In the genomic region with DNA sequence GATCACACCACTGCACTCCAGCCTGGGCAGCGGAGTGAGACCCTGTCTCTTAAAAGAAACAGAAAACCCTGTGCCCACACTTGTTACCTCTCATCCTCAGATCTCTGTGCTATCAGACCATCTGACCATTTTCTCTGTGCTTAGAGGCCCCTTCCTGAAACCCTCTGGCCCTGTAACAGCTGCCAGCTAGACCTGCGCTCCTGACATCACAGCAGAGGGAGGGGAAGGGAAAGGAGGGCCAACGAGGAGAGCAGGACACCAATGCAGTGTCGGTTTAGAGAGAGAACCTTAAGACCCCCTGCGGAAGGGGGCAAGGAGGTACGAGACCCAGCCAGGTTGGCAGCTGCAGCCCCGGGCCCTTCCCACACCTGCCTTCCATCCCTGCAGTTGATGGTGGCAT, we compare ENCODE assay signal across 21 cellular contexts. TPM values are rescaled to one million over a fixed set of nuclear protein-coding genes. Genes with fewer than 3 reads are reported as not detected.
DNase-seq lines count a peak whose midpoint lies in the region; ATAC-seq and TF ChIP-seq lines count a peak whose summit lies in the region.
"Had no signal": no experiment of that assay in that cellular context is flagged by ENCODE, and none has a peak within 500 bp of the region (broad histone marks: within the 10 kb centered on the region; RNA-seq: fewer than 3 reads in every experiment).

No MANE protein-coding gene starts in this region.

- H2BK120ac ChIP-seq in IMR-90 (ENCODE audit: low read depth, low read length): no peak overlapping the region

- no peak overlapping the region for H4K5ac ChIP-seq in IMR-90 (ENCODE audit: low read depth, low read length)

- peaks cover 18% of the 10 kb centered on the region; the same call in 1 of the 2 replicates for H3K36me3 ChIP-seq in IMR-90 (ENCODE audit: control insufficient read depth, insufficient read depth, low read length)
- peaks cover 37 to 98% (median 44%) of the 10 kb centered on the region in 4 donors for H3K36me3 ChIP-seq in sigmoid colon

- H2AK9ac ChIP-seq in IMR-90 (replicated peaks; ENCODE audit: low read depth, low read length, poor library complexity): peak overlapping the region; percentile 16

- TF ChIP-seq RAD21 in IMR-90 (IDR thresholded peaks at IDR 0.05; ENCODE audit: low read length): no peak

- no peaks in the 10 kb centered on the region for H4K20me1 ChIP-seq in IMR-90 (ENCODE audit: insufficient read depth, low read length)

- no peak for TF ChIP-seq CTCF in IMR-90 (conservative IDR thresholded peaks at IDR 0.05; ENCODE audit: low read depth, low read length)
- TF ChIP-seq CTCF in nephron progenitor cell (IDR thresholded peaks at IDR 0.05): no peak
- TF ChIP-seq CTCF in sigmoid colon (IDR thresholded peaks at IDR 0.05): no peak

- no peak overlapping the region for H2BK20ac ChIP-seq in IMR-90 (ENCODE audit: low read depth, low read length)

- DNase-seq in activated naive CD4-positive, alpha-beta T cell treated with anti-CD3 and anti-CD28 coated beads, Interleukin-2, amount 50 U/mL, for 72 hours (ENCODE audit: low spot score in 2 of 2): no peak
- DNase-seq in activated naive CD4-positive, alpha-beta T cell (lab: John Stamatoyannopoulos, UW): no peak
- no peak for DNase-seq in IMR-90
- no peak for DNase-seq in nephron progenitor cell
- DNase-seq in GM03348 (ENCODE audit: low spot score): no peak
- DNase-seq in sigmoid colon: no peak
- no peak for DNase-seq in NCI-H345 treated with DMSO at 0.1 percent for 48 hours (lab: John Stamatoyannopoulos, UW; ENCODE audit: unreplicated experiment)
- DNase-seq: COR-L47, DMS 273 treated with DMSO at 0.1 percent for 48 hours, H7, MV-4-11, NCI-H1417, NCI-H187, NCI-H2107, NCI-H510A treated with DMSO at 0.1 percent for 48 hours, NCI-H82, PC-3, RPMI8226, SIG-M5 had no signal

- H3K9ac ChIP-seq in IMR-90 (ENCODE audit: low read depth, low read length): no peak overlapping the region
- H3K9ac ChIP-seq: KMS-11 had no signal

- TF ChIP-seq POLR2A in IMR-90 (IDR thresholded peaks at IDR 0.05; ENCODE audit: low read depth, low read length) (no peak), sigmoid colon (IDR thresholded peaks at IDR 0.05) (no peak)

- no peak overlapping the region for H2BK15ac ChIP-seq in IMR-90 (ENCODE audit: low read depth, low read length)

- H3K4me1 ChIP-seq in IMR-90 (ENCODE audit: control insufficient read depth, insufficient read depth, low read length): peaks cover 10% of the 10 kb centered on the region
- no peaks in the 10 kb centered on the region for H3K4me1 ChIP-seq in sigmoid colon

- no peak overlapping the region for H2AK5ac ChIP-seq in IMR-90 (ENCODE audit: low read depth, low read length)

- H3K36me3 Mint-ChIP-seq in activated naive CD4-positive, alpha-beta T cell treated with anti-CD3 and anti-CD28 coated beads, Interleukin-2, amount 50 U/mL, for 72 hours: peaks cover 0 to 4% of the 10 kb centered on the region in 2 donors
- peaks cover 27% of the 10 kb centered on the region for H3K36me3 Mint-ChIP-seq in nephron progenitor cell (ENCODE audit: low read depth)

- in situ Hi-C loops in IMR-90 (cut with MboI; ENCODE audit: low sequenced_read_pairs): no loop called here

- H3K27me3 Mint-ChIP-seq in nephron progenitor cell (ENCODE audit: low read depth, poor library complexity): peaks cover 7% of the 10 kb centered on the region

- H3K23ac ChIP-seq in IMR-90 (ENCODE audit: low read depth, low read length): no peak overlapping the region

- no peak overlapping the region for H3K4me3 Mint-ChIP-seq in nephron progenitor cell

- H3K18ac ChIP-seq in IMR-90 (ENCODE audit: low read depth, low read length): no peak overlapping the region; the same call in 1 of the 2 replicates

- H3K27ac ChIP-seq in IMR-90 (ENCODE audit: insufficient read depth, low read length): no peak overlapping the region; the same call in 1 of the 2 replicates
- no peak overlapping the region for H3K27ac ChIP-seq in sigmoid colon
- H3K27ac ChIP-seq: C4-2B, KMS-11 had no signal

- intact Hi-C loops in IMR-90 (cut with micrococcal nuclease): no loop called here
- intact Hi-C loops in sigmoid colon (cut with DNase I): no loop called here

- BruUV-seq in IMR-90 (replicated peaks; lab: Mats Ljungman, UMichigan): no TSS peak

- no peak overlapping the region for H2AFZ ChIP-seq in IMR-90 (replicated peaks; ENCODE audit: low read length, poor library complexity)

- H3K4me1 Mint-ChIP-seq in nephron progenitor cell: peaks cover 32% of the 10 kb centered on the region

- H4K91ac ChIP-seq in IMR-90 (ENCODE audit: insufficient read depth, low read depth, low read length): no peak overlapping the region

- ATAC-seq in activated naive CD4-positive, alpha-beta T cell treated with anti-CD3 and anti-CD28 coated beads, Interleukin-2, amount 50 U/mL, for 72 hours: no peak
- ATAC-seq in IMR-90 (ENCODE audit: low read depth): no peak
- ATAC-seq: PC-3 had no signal

- no peak for TF ChIP-seq EP300 in sigmoid colon (IDR thresholded peaks at IDR 0.05)

- H4K8ac ChIP-seq in IMR-90 (ENCODE audit: low read depth in 2 of 2, low read length in 2 of 2): peak overlapping the region in 1 of 2 experiments; percentile 30; a peak in 1 of 4 replicates

- H3K4me3 ChIP-seq in IMR-90 (ENCODE audit: insufficient read depth, low read depth, low read length): no peak overlapping the region
- no peak overlapping the region for H3K4me3 ChIP-seq in sigmoid colon

- POLR2A ChIA-PET in IMR-90 (lab: Charles Lee; ENCODE audit: unreplicated experiment): no interaction called here

- no peak overlapping the region for H3K56ac ChIP-seq in IMR-90 (ENCODE audit: extremely low read depth, insufficient read depth, low read length)

- H3K27me3 ChIP-seq in IMR-90 (ENCODE audit: control insufficient read depth, insufficient read depth, low read length) (no peaks in the 10 kb centered on the region), sigmoid colon (no peaks in the 10 kb centered on the region)

- H3K9me1 ChIP-seq in IMR-90 (ENCODE audit: insufficient read depth, low read length): no peaks in the 10 kb centered on the region

- no peaks in the 10 kb centered on the region for H3K9me3 ChIP-seq in IMR-90 (ENCODE audit: control insufficient read depth, insufficient read depth, low read length)
- no peaks in the 10 kb centered on the region for H3K9me3 ChIP-seq in sigmoid colon

- 75% methylated on average over 2 of the region's 7 CpGs; no CpG with 5 or more reads in 1 of the 2 experiments for WGBS in IMR-90 (ENCODE audit: extremely low coverage in 2 of 2, insufficient read length in 1 of 2), 2 experiments
- 90 to 93% methylated on average over 7 of the region's 7 CpGs for WGBS in sigmoid colon, 2 donors

- no peaks in the 10 kb centered on the region for H3K79me1 ChIP-seq in IMR-90 (ENCODE audit: low read depth in 1 of 2, low read length in 2 of 2)

- CTCF ChIA-PET in IMR-90 (lab: Yijun Ruan, JAX): no interaction called here

- H3K14ac ChIP-seq in IMR-90 (replicated peaks; ENCODE audit: low read depth, low read length): no peak overlapping the region

- no peak overlapping the region for H2BK5ac ChIP-seq in IMR-90 (ENCODE audit: low read depth, low read length, poor library complexity, severe bottlenecking)

- no peak overlapping the region for H3K4ac ChIP-seq in IMR-90 (ENCODE audit: low read depth, low read length)

- no peaks in the 10 kb centered on the region for H3K9me3 Mint-ChIP-seq in activated naive CD4-positive, alpha-beta T cell treated with anti-CD3 and anti-CD28 coated beads, Interleukin-2, amount 50 U/mL, for 72 hours
- no peaks in the 10 kb centered on the region for H3K9me3 Mint-ChIP-seq in nephron progenitor cell

- no peak overlapping the region for H3K4me2 ChIP-seq in IMR-90 (ENCODE audit: low read depth, low read length)
- H3K4me2 ChIP-seq: KMS-11 had no signal

- dilution Hi-C loops in IMR-90 (cut with HindIII; ENCODE audit: low sequenced_read_pairs, unreplicated experiment): no loop called here

- H3K27ac Mint-ChIP-seq in activated naive CD4-positive, alpha-beta T cell treated with anti-CD3 and anti-CD28 coated beads, Interleukin-2, amount 50 U/mL, for 72 hours: peak overlapping the region; percentile 67 to 88
- H3K27ac Mint-ChIP-seq in nephron progenitor cell: peak overlapping the region; percentile 53

TF ChIP-seq in IMR-90, 13 proteins besides CTCF, POLR2A, EP300 and RAD21:
- no peak for TF ChIP-seq BHLHE40 (IDR thresholded peaks at IDR 0.05; ENCODE audit: low read depth, low read length)
- no peak for TF ChIP-seq FOS (IDR thresholded peaks at IDR 0.05; ENCODE audit: low read depth, low read length)
- TF ChIP-seq RCOR1 (IDR thresholded peaks at IDR 0.05; ENCODE audit: insufficient replicate concordance, low read length): no peak
- no peak for TF ChIP-seq NFE2L2 (IDR thresholded peaks at IDR 0.05; ENCODE audit: low read depth, low read length)
- no peak for TF ChIP-seq CEBPB (IDR thresholded peaks at IDR 0.05; ENCODE audit: low read depth, low read length)

RNA-seq across cellular contexts. Expression of gene SLC8B1, which starts 42.4 kb away (rescaled TPM):
- 10 to 100 TPM; 24.2 to 28.5 TPM for total RNA-seq in activated naive CD4-positive, alpha-beta T cell treated with anti-CD3 and anti-CD28 coated beads, Interleukin-2, amount 50 U/mL, for 72 hours
- total RNA-seq in IMR-90 (2012; rRNA removed) (4.1 and 5.0 TPM in 2 replicates), sigmoid colon (10 to 100 TPM; 13.6 to 31.3 (median 23.4) TPM)
- polyA plus RNA-seq in IMR-90 (2012; rRNA removed) (9.7 and 10.2 TPM in 2 replicates), sigmoid colon (10 to 100 TPM in 2 of 3 donors, 1 to 10 TPM in 1; 8.4 to 38.5 (median 12.3) TPM)
- polyA plus RNA-seq in IMR-90 (2012; cell fraction: cytosol; rRNA removed): 12.0 and 13.9 TPM in 2 replicates
- 31.3 and 40.1 TPM in 2 replicates for polyA plus RNA-seq in IMR-90 (2012; cell fraction: nucleus; rRNA removed; ENCODE audit: low replicate concordance)
